1 cellular context compared by ENCODE assay signal in genomic region chr14:99479903-99480855, GRCh38.
TF ChIP-seq lines count a peak whose summit lies in the region.

No MANE protein-coding gene starts in this region.

TF ChIP-seq in HepG2, 621 proteins besides CTCF, POLR2A, EP300 and RAD21 (continued from another document):
- TF ChIP-seq SMARCE1 (IDR thresholded peaks at IDR 0.05; ENCODE audit: borderline replicate concordance) (no peak), ZNF768 (CRISPR knock-in tag; IDR thresholded peaks at IDR 0.05) (no peak), PLRG1 (conservative IDR thresholded peaks at IDR 0.05) (no peak), HMGXB4 (CRISPR knock-in tag; IDR thresholded peaks at IDR 0.05; ENCODE audit: borderline replicate concordance in 1 of 2, low read depth in 1 of 2) (peak; percentile 5 to 51; a peak in 2 of 4 replicates), ZNF850 (CRISPR knock-in tag; conservative IDR thresholded peaks at IDR 0.05) (0 out of 2 replicates have a peak, but pooled peaks have one; percentile 5), ZNF142 (CRISPR knock-in tag; IDR thresholded peaks at IDR 0.05) (no peak), ZNF18 (CRISPR knock-in tag; IDR thresholded peaks at IDR 0.05; ENCODE audit: insufficient replicate concordance) (no peak), ZSCAN30 (CRISPR knock-in tag; IDR thresholded peaks at IDR 0.05) (no peak), ZNF260 (CRISPR knock-in tag; IDR thresholded peaks at IDR 0.05; ENCODE audit: borderline replicate concordance, low read depth) (no peak), ZNF687 (CRISPR knock-in tag; IDR thresholded peaks at IDR 0.05) (peak; percentile 53), REPIN1 (CRISPR knock-in tag; IDR thresholded peaks at IDR 0.05; ENCODE audit: borderline replicate concordance, low read depth) (no peak), USF2 (IDR thresholded peaks at IDR 0.05; ENCODE audit: low read depth, low read length) (no peak), USF2 (CRISPR knock-in tag; IDR thresholded peaks at IDR 0.05; ENCODE audit: borderline replicate concordance) (no peak), SRSF4 (IDR thresholded peaks at IDR 0.05; ENCODE audit: low read depth, low read length, poor library complexity, severe bottlenecking) (no peak)
